In the genomic region with DNA sequence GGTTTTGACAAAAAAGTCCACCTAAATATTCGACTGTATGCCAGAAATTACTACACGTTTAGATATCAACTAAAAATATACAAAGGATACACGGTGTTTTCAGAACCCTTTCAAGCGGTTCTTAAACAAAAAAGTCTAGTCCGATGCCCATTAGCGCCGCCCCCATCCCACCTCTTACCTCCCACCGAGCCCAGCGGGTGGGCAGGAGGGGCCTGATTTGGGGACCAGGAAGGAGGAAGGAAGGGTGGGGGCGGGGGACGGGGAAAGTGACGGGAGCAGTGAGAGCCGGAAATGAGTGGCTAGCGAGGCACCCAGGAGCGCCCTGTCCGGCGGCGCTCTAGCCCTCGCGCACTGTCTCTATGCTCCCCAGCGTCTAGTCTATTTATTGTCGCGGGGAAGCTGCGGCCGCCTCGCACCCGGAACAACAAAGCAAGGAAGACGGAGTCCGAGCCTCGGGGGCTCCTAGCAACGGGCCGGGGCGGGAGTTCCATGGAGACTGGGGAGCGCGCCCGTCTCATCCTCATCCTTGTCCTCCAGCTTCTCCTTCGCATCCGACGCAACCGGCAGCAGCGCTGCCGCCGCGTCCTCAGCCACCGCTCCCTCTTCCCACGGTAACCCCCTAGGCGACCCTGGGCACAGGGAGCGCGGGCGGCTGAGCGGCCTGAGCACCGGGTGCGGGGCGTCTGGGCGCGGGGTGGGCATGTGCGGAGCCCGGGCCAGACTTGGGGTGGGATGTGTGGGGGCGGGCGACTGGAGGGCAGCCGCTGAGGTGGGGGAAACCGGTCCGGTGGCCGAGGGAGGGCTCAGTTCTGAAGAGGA, we compare ENCODE assay signal across 8 cellular contexts. TPM values are rescaled to one million over a fixed set of nuclear protein-coding genes. Genes with fewer than 3 reads are reported as not detected.
DNase-seq lines count a peak whose midpoint lies in the region; TF ChIP-seq lines count a peak whose summit lies in the region.

TBPL1 (plus strand) TSS at position 410 of the 819 bp plus-strand sequence. CDS start 26,902 bp downstream, outside the sequence.

- in situ Hi-C loops in G401 (cut with HindIII; ENCODE audit: low sequenced_read_pairs), result no loop called here

- H3K4me2 ChIP-seq in H9 (ENCODE audit: insufficient read depth, insufficient read length, low read length), result peak within 1 kb of the TSS; percentile 95

- H2BK12ac ChIP-seq in H9 (ENCODE audit: insufficient read length, low read depth, low read length), result no peak within 1 kb of the TSS

- H3K23me2 ChIP-seq in H9 (ENCODE audit: insufficient read length, low read depth, low read length, poor library complexity, severe bottlenecking), result peaks cover 12% of the 10 kb centered on the region

- no peak within 1 kb of the TSS for H2AK5ac ChIP-seq in H9 (ENCODE audit: insufficient read length, low read length)

- peak; percentile 98 for DNase-seq in G401 (ENCODE audit: low spot score)
- peak; percentile 97 for DNase-seq in H9
- DNase-seq in M059J (ENCODE audit: low read depth), result peak; percentile 96
- DNase-seq in activated effector memory CD4-positive, alpha-beta T cell treated with anti-CD3 and anti-CD28 coated beads, Interleukin-2, amount 50 U/mL, for 16 hours, result peak; percentile 96
- DNase-seq in fibroblast of the conjunctiva (ENCODE audit: low read depth), result peak; percentile 94
- DNase-seq in nephron progenitor cell, result peak; percentile 95

- H2AFZ ChIP-seq in H9 (ENCODE audit: low read length), result peak within 1 kb of the TSS; percentile 83

- H3K9ac ChIP-seq in H9 (ENCODE audit: extremely low read depth, insufficient read length, low read length), result peak within 1 kb of the TSS; percentile 73

- no peak within 1 kb of the TSS for H3K27ac ChIP-seq in H9 (ENCODE audit: insufficient read length, low read depth, low read length)

- H2BK15ac ChIP-seq in H9 (ENCODE audit: low read depth, low read length), result no peak within 1 kb of the TSS

- peak within 1 kb of the TSS; percentile 91 for H3K14ac ChIP-seq in H9 (ENCODE audit: insufficient read depth, low read length)

- H4K8ac ChIP-seq in H9 (replicated peaks; ENCODE audit: insufficient read length, low read depth, low read length), result no peak within 1 kb of the TSS

- no peak within 1 kb of the TSS for H3K56ac ChIP-seq in H9 (ENCODE audit: insufficient read length, low read depth, low read length)

- no peak within 1 kb of the TSS for H4K91ac ChIP-seq in H9 (ENCODE audit: insufficient read length, low read depth, low read length)

- H3K9me3 ChIP-seq in H9 (ENCODE audit: control insufficient read depth, low read depth, low read length), result no peaks in the 10 kb centered on the region

- H3K27ac Mint-ChIP-seq in H9 (peak within 1 kb of the TSS; percentile 85 to 96 (median 92)), nephron progenitor cell (peak within 1 kb of the TSS; percentile 84)
- H3K27ac Mint-ChIP-seq in stimulated activated naive CD8-positive, alpha-beta T cell treated with anti-CD3 and anti-CD28 coated beads, Interleukin-15, Interleukin-2, amounts not matched to agents 100 ng/mL and 50 ng/mL, for 24 hours, result peak within 1 kb of the TSS; percentile 96

- H3K4me3 Mint-ChIP-seq in H9 (peak within 1 kb of the TSS; percentile 90 to 91), nephron progenitor cell (peak within 1 kb of the TSS; percentile 92)
- H3K4me3 Mint-ChIP-seq in stimulated activated naive CD8-positive, alpha-beta T cell treated with anti-CD3 and anti-CD28 coated beads, Interleukin-15, Interleukin-2, amounts not matched to agents 100 ng/mL and 50 ng/mL, for 24 hours, result peak within 1 kb of the TSS; percentile 95

- no peaks in the 10 kb centered on the region for H3K79me1 ChIP-seq in H9 (ENCODE audit: insufficient read depth, low read depth, low read length, poor library complexity, severe bottlenecking)

- H3K9me3 Mint-ChIP-seq in H9, result no peaks in the 10 kb centered on the region
- no peaks in the 10 kb centered on the region for H3K9me3 Mint-ChIP-seq in nephron progenitor cell
- no peaks in the 10 kb centered on the region for H3K9me3 Mint-ChIP-seq in stimulated activated naive CD8-positive, alpha-beta T cell treated with anti-CD3 and anti-CD28 coated beads, Interleukin-15, Interleukin-2, amounts not matched to agents 100 ng/mL and 50 ng/mL, for 24 hours

- H3T11ph ChIP-seq in H9 (ENCODE audit: low read length), result no peak within 1 kb of the TSS

- H3K4me1 Mint-ChIP-seq in H9, result peaks cover 23 to 33% of the 10 kb centered on the region in 2 experiments
- H3K4me1 Mint-ChIP-seq in nephron progenitor cell, result peaks cover 33% of the 10 kb centered on the region
- H3K4me1 Mint-ChIP-seq in stimulated activated naive CD8-positive, alpha-beta T cell treated with anti-CD3 and anti-CD28 coated beads, Interleukin-15, Interleukin-2, amounts not matched to agents 100 ng/mL and 50 ng/mL, for 24 hours (ENCODE audit: low read depth), result peaks cover 45% of the 10 kb centered on the region

- no peak within 1 kb of the TSS for H2BK20ac ChIP-seq in H9 (ENCODE audit: low read depth, low read length, poor library complexity, severe bottlenecking)

- no peak within 1 kb of the TSS for H4K5ac ChIP-seq in H9 (ENCODE audit: insufficient read length, low read depth, low read length)

- no peak within 1 kb of the TSS for H3K23ac ChIP-seq in H9 (ENCODE audit: insufficient read length, low read depth, low read length)

- no peaks in the 10 kb centered on the region for H3K27me3 ChIP-seq in H9 (ENCODE audit: insufficient read depth, low read length)

- peak; percentile 92 for TF ChIP-seq POLR2A in Raji (IDR thresholded peaks at IDR 0.05; ENCODE audit: insufficient read depth, low read depth, low read length)

- TF ChIP-seq CTCF in H9 (conservative IDR thresholded peaks at IDR 0.05) (no peak), nephron progenitor cell (IDR thresholded peaks at IDR 0.05) (no peak)

- H3K18ac ChIP-seq in H9 (ENCODE audit: insufficient read length, low read depth, low read length), result peak within 1 kb of the TSS; percentile 61

- peaks cover 18% of the 10 kb centered on the region; the same call in 1 of the 2 replicates for H3K79me2 ChIP-seq in H9 (ENCODE audit: insufficient read depth, low read length)

- H2BK5ac ChIP-seq in H9 (ENCODE audit: insufficient read length, low read length), result no peak within 1 kb of the TSS

- peaks cover 3% of the 10 kb centered on the region; the same call in 1 of the 2 replicates for H3K4me1 ChIP-seq in H9 (ENCODE audit: insufficient read depth, low read length)

- H3K36me3 Mint-ChIP-seq in H9 (ENCODE audit: insufficient read depth in 1 of 3, low read depth in 3 of 3), result no peaks in the 10 kb centered on the region
- H3K36me3 Mint-ChIP-seq in nephron progenitor cell (ENCODE audit: low read depth), result no peaks in the 10 kb centered on the region
- peaks cover 5% of the 10 kb centered on the region for H3K36me3 Mint-ChIP-seq in stimulated activated naive CD8-positive, alpha-beta T cell treated with anti-CD3 and anti-CD28 coated beads, Interleukin-15, Interleukin-2, amounts not matched to agents 100 ng/mL and 50 ng/mL, for 24 hours (ENCODE audit: low read depth)

- peaks cover 20% of the 10 kb centered on the region for H3K27me3 Mint-ChIP-seq in H9 (ENCODE audit: low read depth)
- peaks cover 29% of the 10 kb centered on the region for H3K27me3 Mint-ChIP-seq in nephron progenitor cell (ENCODE audit: low read depth, poor library complexity)
- H3K27me3 Mint-ChIP-seq in stimulated activated naive CD8-positive, alpha-beta T cell treated with anti-CD3 and anti-CD28 coated beads, Interleukin-15, Interleukin-2, amounts not matched to agents 100 ng/mL and 50 ng/mL, for 24 hours, result no peaks in the 10 kb centered on the region

- no CpG with 5 or more reads among the region's 64 CpGs for WGBS in H9 (ENCODE audit: extremely low coverage, insufficient read length, low lambda C conversion rate)

- no peaks in the 10 kb centered on the region for H4K20me1 ChIP-seq in H9 (ENCODE audit: control insufficient read depth, insufficient read depth, insufficient read length)

- H3K4ac ChIP-seq in H9 (ENCODE audit: low read depth, low read length), result no peak within 1 kb of the TSS

- no peak within 1 kb of the TSS for H2BK120ac ChIP-seq in H9 (ENCODE audit: low read depth, low read length, poor library complexity, severe bottlenecking)

RNA-seq across cellular contexts. Expression of gene TBPL1, which starts in this region (rescaled TPM):
- total RNA-seq in G401 (2014; rRNA removed; shearing (Covaris generic)), result 21.0 and 22.2 TPM in 2 replicates
- 49.7 and 50.0 TPM in 2 replicates for total RNA-seq in H9 (2021)
- total RNA-seq in M059J (2014; rRNA removed; shearing (Covaris generic)), result 45.2 and 56.6 TPM in 2 replicates
